8 cellular contexts compared by ENCODE assay signal in the genomic region with DNA sequence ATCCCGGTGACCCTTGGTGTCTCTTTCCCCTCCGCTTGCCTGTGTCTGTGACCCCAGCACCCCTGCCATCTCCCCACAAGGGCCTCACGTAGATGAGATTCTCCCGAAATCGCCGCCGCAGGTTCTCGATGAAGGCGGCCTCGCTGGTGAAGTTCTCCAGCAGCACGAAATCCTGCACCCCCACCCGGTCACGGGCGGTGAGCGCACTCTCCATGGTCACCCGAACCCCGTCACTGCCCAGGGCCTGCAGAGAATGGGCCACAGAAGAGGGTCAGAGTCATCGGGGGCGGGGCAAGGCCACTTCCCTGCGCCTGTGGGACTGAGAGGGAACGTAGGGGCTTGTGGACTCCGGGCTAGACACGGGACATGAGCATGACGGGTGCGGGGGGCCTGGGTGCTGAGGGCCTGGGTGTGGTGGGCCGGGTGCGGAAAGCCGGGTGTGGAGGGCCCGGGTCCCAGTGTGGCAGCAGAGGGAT. TPM values are rescaled to one million over a fixed set of nuclear protein-coding genes. Genes with fewer than 3 reads are reported as not detected.
DNase-seq lines count a peak whose midpoint lies in the region; ATAC-seq and TF ChIP-seq lines count a peak whose summit lies in the region.

No MANE protein-coding gene starts in this region.

- peak overlapping the region; percentile 91 for H3K27ac Mint-ChIP-seq in Caco-2 (ENCODE audit: unreplicated experiment)

- CTCF ChIA-PET in Caco-2 (lab: Charles Lee) (interaction anchor here (1.3 to 1.4 kb wide), 2 partner anchors 32 to 119 kb away, joined by 5 to 6 read pairs; no protein-coding TSS in a partner anchor), RWPE1 (lab: Yijun Ruan, JAX) (no interaction called here)

- DNase-seq in Caco-2 (no peak), RWPE1 (ENCODE audit: low spot score) (no peak), fibroblast of lung (ENCODE audit: low read depth in 2 of 2) (no peak), psoas muscle (no peak), T-helper 2 cell (no peak), cerebellar nuclear complex (lab: John Stamatoyannopoulos, UW) (no peak), NCI-H2081 treated with DMSO at 0.1 percent for 48 hours (lab: John Stamatoyannopoulos, UW) (no peak)

- H3K27me3 ChIP-seq in Caco-2 (replicated peaks; ENCODE audit: control insufficient read depth, insufficient read depth, low read length) = no peaks in the 10 kb centered on the region
- no peaks in the 10 kb centered on the region for H3K27me3 ChIP-seq in fibroblast of lung (ENCODE audit: control insufficient read depth, insufficient read depth, low read length)
- H3K27me3 ChIP-seq in psoas muscle (ENCODE audit: insufficient read depth in 3 of 3, low read length in 2 of 3) = no peaks in the 10 kb centered on the region

- no peaks in the 10 kb centered on the region for H3K9me3 ChIP-seq in Caco-2
- H3K9me3 ChIP-seq in fibroblast of lung (ENCODE audit: control insufficient read depth, insufficient read depth, low read depth, low read length) = no peaks in the 10 kb centered on the region
- no peaks in the 10 kb centered on the region for H3K9me3 ChIP-seq in psoas muscle

- H3K36me3 ChIP-seq in Caco-2 (ENCODE audit: control insufficient read depth, insufficient read depth, low read length) = peaks cover 6% of the 10 kb centered on the region; the same call in 1 of the 2 replicates
- H3K36me3 ChIP-seq in fibroblast of lung (ENCODE audit: control insufficient read depth, insufficient read depth, low read length) = peaks cover 22% of the 10 kb centered on the region
- peaks cover 0 to 37% of the 10 kb centered on the region in 2 donors for H3K36me3 ChIP-seq in psoas muscle (ENCODE audit: insufficient read depth in 1 of 2, low read depth in 1 of 2)

- no peaks in the 10 kb centered on the region for H3K27me3 Mint-ChIP-seq in Caco-2 (ENCODE audit: insufficient read depth, unreplicated experiment)

- H4K20me1 ChIP-seq in fibroblast of lung (ENCODE audit: control insufficient read depth, extremely low read depth, insufficient read depth, low read length) = no peaks in the 10 kb centered on the region

- intact Hi-C loops in Caco-2 (cut with micrococcal nuclease; ENCODE audit: unreplicated experiment) (loop anchor here (2.0 kb wide), 1 partner anchor 27 kb away; the partner anchor contains the start of gene CRK), psoas muscle (cut with DNase I) (no loop called here)

- POLR2A ChIA-PET in Caco-2 (lab: Charles Lee) (interaction anchor here (0.5 to 0.9 kb wide), 3 partner anchors 28 to 146 kb away, joined by 6 to 10 read pairs (median 9); partner anchors contain the start of genes CRK and INPP5K), RWPE1 (lab: Yijun Ruan, JAX; ENCODE audit: low non-redundant PET) (no interaction called here)

- H3K4me1 Mint-ChIP-seq in Caco-2 (ENCODE audit: low read depth, unreplicated experiment) = peaks cover 9% of the 10 kb centered on the region

- no peak overlapping the region for H3K9ac ChIP-seq in fibroblast of lung (ENCODE audit: insufficient read depth, low read length)

- H2AFZ ChIP-seq in fibroblast of lung (ENCODE audit: low read length) = no peak overlapping the region

- H3K4me3 Mint-ChIP-seq in Caco-2 (ENCODE audit: unreplicated experiment) = peak overlapping the region; percentile 83

- H3K4me3 ChIP-seq in Caco-2 (ENCODE audit: low read depth, low read length) = peak overlapping the region; percentile 8; the same call in 1 of the 2 replicates
- peak overlapping the region in 2 of 4 experiments; percentile 32 to 76 for H3K4me3 ChIP-seq in fibroblast of lung (replicated peaks in 1 of 4; ENCODE audit: control extremely low read depth in 1 of 4, insufficient read depth in 1 of 4, low read depth in 3 of 4, low read length in 4 of 4)
- H3K4me3 ChIP-seq in psoas muscle = no peak overlapping the region

- ATAC-seq in psoas muscle (no peak), GM21381 (IDR thresholded peaks at IDR 0.05; ENCODE audit: unreplicated experiment) (no peak)

- TF ChIP-seq CTCF in Caco-2 (IDR thresholded peaks at IDR 0.05; ENCODE audit: insufficient read depth in 1 of 2, low read depth in 1 of 2, low read length in 1 of 2, severe bottlenecking in 1 of 2, unreplicated experiment in 1 of 2) (no peak), RWPE1 (conservative IDR thresholded peaks at IDR 0.05; ENCODE audit: low read depth) (no peak), fibroblast of lung (conservative IDR thresholded peaks at IDR 0.05 in 1 of 2, IDR thresholded peaks at IDR 0.05 in 1 of 2; ENCODE audit: low read depth in 1 of 2, low read length in 2 of 2) (no peak), psoas muscle (IDR thresholded peaks at IDR 0.05) (no peak)

- H3K36me3 Mint-ChIP-seq in Caco-2 (ENCODE audit: insufficient read depth, unreplicated experiment) = peaks cover 74% of the 10 kb centered on the region

- TSS peak; percentile 12 for BruUV-seq in Caco-2 (replicated peaks; lab: Mats Ljungman, UMichigan)

- peak overlapping the region; percentile 59 for H3K4me2 ChIP-seq in fibroblast of lung (ENCODE audit: extremely low read depth, insufficient read depth, low read length)

- H3K4me1 ChIP-seq in Caco-2 (peaks cover 9% of the 10 kb centered on the region), fibroblast of lung (ENCODE audit: control insufficient read depth, extremely low read depth, insufficient read depth, low read length) (peaks cover 21% of the 10 kb centered on the region), psoas muscle (peaks cover 33% of the 10 kb centered on the region)

- H3K9me3 Mint-ChIP-seq in Caco-2 (ENCODE audit: unreplicated experiment) = no peaks in the 10 kb centered on the region

- H3K27ac ChIP-seq in RWPE1 (peak overlapping the region; percentile 97), fibroblast of lung (ENCODE audit: insufficient read depth, low read length) (peak overlapping the region; percentile 80), psoas muscle (peak overlapping the region; percentile 91)

- H3K79me2 ChIP-seq in fibroblast of lung (ENCODE audit: control insufficient read depth, insufficient read depth, low read length) = peaks cover 27% of the 10 kb centered on the region

- WGBS in psoas muscle, 3 donors = 93 to 94% (median 93%) methylated on average over 29 of the region's 29 CpGs

RNA-seq across cellular contexts. Expression of gene MYO1C, which starts 8.4 kb away (rescaled TPM):
- total RNA-seq in Caco-2 (2022) (162 and 171 TPM in 2 replicates), fibroblast of lung (113 and 190 TPM in 2 replicates), psoas muscle (10 to 100 TPM; 68.1 to 82.7 (median 73.2) TPM)
- polyA plus RNA-seq in fibroblast of lung (164 and 180 TPM in 2 replicates), psoas muscle (10 to 100 TPM; 24.0 to 32.7 (median 28.4) TPM)
- polyA plus RNA-seq in fibroblast of lung (2012) = 224 and 226 TPM in 2 replicates
- polyA minus RNA-seq in fibroblast of lung (ENCODE audit: low replicate concordance) = 842 and 992 TPM in 2 replicates

RNA-seq across cellular contexts. Expression of gene CRK, which starts 28.1 kb away (rescaled TPM):
- total RNA-seq in Caco-2 (2022) = 70.0 and 72.3 TPM in 2 replicates
- 105 and 120 TPM in 2 replicates for total RNA-seq in fibroblast of lung
- 119 and 138 TPM in 2 replicates for polyA plus RNA-seq in fibroblast of lung
- polyA plus RNA-seq in fibroblast of lung (2012) = 58.3 and 63.7 TPM in 2 replicates
- polyA minus RNA-seq in fibroblast of lung (ENCODE audit: low replicate concordance) = 34.5 and 37.5 TPM in 2 replicates
- 10 to 100 TPM; 26.4 to 60.4 (median 33.1) TPM for total RNA-seq in psoas muscle
- 10 to 100 TPM; 29.7 to 48.0 (median 40.4) TPM for polyA plus RNA-seq in psoas muscle

RNA-seq across cellular contexts. Expression of gene INPP5K, which starts 32.3 kb away (rescaled TPM):
- total RNA-seq in Caco-2 (2022) (24.1 and 27.3 TPM in 2 replicates), fibroblast of lung (32.1 and 34.5 TPM in 2 replicates), psoas muscle (10 to 100 TPM; 35.7 to 41.8 (median 40.1) TPM)
- polyA plus RNA-seq in fibroblast of lung (18.6 and 21.0 TPM in 2 replicates), psoas muscle (10 to 100 TPM; 25.6 to 45.4 (median 30.9) TPM)
- polyA plus RNA-seq in fibroblast of lung (2012) = 19.6 and 21.9 TPM in 2 replicates
- polyA minus RNA-seq in fibroblast of lung (ENCODE audit: low replicate concordance) = 51.3 and 54.5 TPM in 2 replicates
